In genomic region chr2:233082222-233082933, GRCh38 we compare ENCODE assay signal across 1 cellular context.
TF ChIP-seq lines count a peak whose summit lies in the region.

No MANE protein-coding gene starts in this region.

TF ChIP-seq in GM12878, 131 proteins besides CTCF, POLR2A, EP300 and RAD21 (continued from another document and continues in another):
- TF ChIP-seq TCF7 (IDR thresholded peaks at IDR 0.05; ENCODE audit: borderline replicate concordance) (peak; percentile 60; the same call in 1 of the 2 replicates), CHD2 (IDR thresholded peaks at IDR 0.05; ENCODE audit: borderline replicate concordance, low read depth, low read length) (peak; percentile 68), HDAC6 (IDR thresholded peaks at IDR 0.05; ENCODE audit: unreplicated experiment) (no peak), MTA2 (IDR thresholded peaks at IDR 0.05; ENCODE audit: low read depth) (peak; percentile 99), CHD4 (IDR thresholded peaks at IDR 0.05) (no peak), MYB (IDR thresholded peaks at IDR 0.05; ENCODE audit: borderline replicate concordance, low read depth, low read length) (peak; percentile 73), NFIC (IDR thresholded peaks at IDR 0.05; ENCODE audit: low read depth, low read length) (no peak), NR2F1 (conservative IDR thresholded peaks at IDR 0.05) (peak; percentile 81), CBFB (IDR thresholded peaks at IDR 0.05; ENCODE audit: low read depth) (peak; percentile 88), IRF3 (IDR thresholded peaks at IDR 0.05) (no peak), SREBF1 (IDR thresholded peaks at IDR 0.05; ENCODE audit: low read length) (no peak; the same call in 1 of the 2 replicates), BRCA1 (IDR thresholded peaks at IDR 0.05; ENCODE audit: low read depth, low read length) (no peak), HDGF (IDR thresholded peaks at IDR 0.05) (no peak), NRF1 (conservative IDR thresholded peaks at IDR 0.05; ENCODE audit: low read depth, low read length) (no peak), NR2C2 (IDR thresholded peaks at IDR 0.05; ENCODE audit: borderline replicate concordance, control insufficient read depth, insufficient read length, low read depth) (no peak), ZNF274 (IDR thresholded peaks at IDR 0.05; ENCODE audit: insufficient read depth, insufficient read length) (no peak), SRF (IDR thresholded peaks at IDR 0.05; ENCODE audit: low read depth in 2 of 2, low read length in 2 of 2) (peak in 1 of 2 experiments; percentile 79; a peak in 2 of 4 replicates), IKZF1 (conservative IDR thresholded peaks at IDR 0.05) (peak; percentile 96), SP1 (IDR thresholded peaks at IDR 0.05; ENCODE audit: low read depth, low read length) (peak; percentile 38), HSF1 (IDR thresholded peaks at IDR 0.05; ENCODE audit: low read depth, low read length) (no peak), ZNF687 (IDR thresholded peaks at IDR 0.05) (peak; percentile 97; the same call in 1 of the 2 replicates), RBBP5 (conservative IDR thresholded peaks at IDR 0.05) (no peak), BCL3 (IDR thresholded peaks at IDR 0.05; ENCODE audit: borderline replicate concordance, insufficient read depth, low read depth, low read length, poor library complexity, severe bottlenecking) (peak; percentile 93), ATF7 (IDR thresholded peaks at IDR 0.05; ENCODE audit: low read depth) (peak; percentile 86), MEF2B (IDR thresholded peaks at IDR 0.05; ENCODE audit: partially characterized antibody, poor library complexity, severe bottlenecking) (peak; percentile 96), ZNF217 (IDR thresholded peaks at IDR 0.05) (no peak; the same call in 1 of the 2 replicates), EGR1 (IDR thresholded peaks at IDR 0.05; ENCODE audit: borderline replicate concordance in 1 of 2, low read depth in 2 of 2, low read length in 2 of 2) (peak in 1 of 2 experiments; percentile 34; a peak in 1 of 3 replicates), JUNB (IDR thresholded peaks at IDR 0.05) (peak; percentile 93), TCF12 (IDR thresholded peaks at IDR 0.05; ENCODE audit: low read depth, low read length) (peak; percentile 82), PBX3 (IDR thresholded peaks at IDR 0.05; ENCODE audit: insufficient replicate concordance, low read depth, low read length) (peak; percentile 17), SIN3A (IDR thresholded peaks at IDR 0.05; ENCODE audit: low read depth, low read length) (no peak; the same call in 1 of the 2 replicates), E4F1 (IDR thresholded peaks at IDR 0.05; ENCODE audit: borderline replicate concordance, partially characterized antibody) (no peak), RUNX3 (IDR thresholded peaks at IDR 0.05; ENCODE audit: low read length) (no peak), ETV6 (conservative IDR thresholded peaks at IDR 0.05 in 1 of 2, IDR thresholded peaks at IDR 0.05 in 1 of 2; ENCODE audit: borderline replicate concordance in 1 of 2, low read depth in 1 of 2) (peak in 1 of 2 experiments; percentile 82; a peak in 1 of 4 replicates), BCL11A (IDR thresholded peaks at IDR 0.05; ENCODE audit: low read depth, low read length) (peak; percentile 95), BMI1 (IDR thresholded peaks at IDR 0.05; ENCODE audit: borderline replicate concordance) (peak; percentile 84; the same call in 1 of the 2 replicates), POLR2AphosphoS2 (IDR thresholded peaks at IDR 0.05; ENCODE audit: low read depth, low read length) (no peak), MAX (IDR thresholded peaks at IDR 0.05; ENCODE audit: low read depth, low read length) (no peak; the same call in 1 of the 2 replicates), TCF3 (IDR thresholded peaks at IDR 0.05; ENCODE audit: borderline replicate concordance, insufficient read depth, low read depth, low read length) (peak; percentile 81), HCFC1 (IDR thresholded peaks at IDR 0.05; ENCODE audit: low read length) (no peak), CHD1 (IDR thresholded peaks at IDR 0.05; ENCODE audit: low read depth, low read length) (0 out of 2 replicates have a peak, but pooled peaks have one; percentile 41), USF2 (IDR thresholded peaks at IDR 0.05; ENCODE audit: borderline replicate concordance, low read depth, low read length) (no peak; the same call in 1 of the 2 replicates), LARP7 (IDR thresholded peaks at IDR 0.05) (no peak), CBX3 (IDR thresholded peaks at IDR 0.05; ENCODE audit: borderline replicate concordance, low read depth) (no peak), ZBTB11 (CRISPR knock-in tag; IDR thresholded peaks at IDR 0.05) (no peak), ATF2 (IDR thresholded peaks at IDR 0.05; ENCODE audit: low read length) (no peak)
